Comparison of ENCODE assay signal across 13 cellular contexts in the genomic region with DNA sequence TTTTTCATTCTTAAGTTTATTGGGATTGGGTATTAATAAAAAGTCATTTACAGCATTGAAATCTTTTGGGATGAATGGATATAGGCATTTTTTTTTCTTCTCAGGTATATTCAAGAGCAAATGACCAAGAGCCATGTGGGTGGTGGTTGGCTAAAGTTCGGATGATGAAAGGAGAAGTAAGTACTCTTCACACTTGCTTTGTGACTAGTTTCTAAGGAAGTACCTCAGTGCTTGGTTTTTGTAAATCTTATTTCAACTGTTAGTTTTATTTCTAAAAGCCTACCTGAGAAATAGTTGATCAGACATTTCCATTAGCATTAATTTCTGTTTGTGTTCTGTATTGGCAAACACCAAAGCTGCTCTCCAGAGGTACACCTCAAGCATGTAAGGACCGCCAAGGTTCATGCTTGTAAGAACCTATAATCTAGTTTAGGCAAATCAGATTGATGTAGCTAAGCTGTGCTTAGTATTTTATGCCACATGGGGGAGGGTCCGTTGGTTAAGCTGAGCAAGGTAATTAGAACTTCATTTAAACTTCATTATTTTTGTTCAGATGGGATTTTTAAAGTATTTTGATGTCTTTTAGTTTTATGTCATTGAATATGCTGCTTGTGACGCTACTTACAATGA. TPM values are rescaled to one million over a fixed set of nuclear protein-coding genes. Genes with fewer than 3 reads are reported as not detected.
DNase-seq lines count a peak whose midpoint lies in the region; ATAC-seq, FAIRE-seq and TF ChIP-seq lines count a peak whose summit lies in the region.
"Had no signal": no experiment of that assay in that cellular context is flagged by ENCODE, and none has a peak within 500 bp of the region (broad histone marks: within the 10 kb centered on the region; RNA-seq: fewer than 3 reads in every experiment).

No MANE protein-coding gene starts in this region.

- no peak for TF ChIP-seq EP300 in K562 (IDR thresholded peaks at IDR 0.05; ENCODE audit: low read length)

- CTCF ChIA-PET in K562 (lab: Yijun Ruan, JAX; ENCODE audit: low intra/inter-chr PET ratio): no interaction called here

- H3K27ac ChIP-seq in K562 (ENCODE audit: extremely low read depth, low read depth, low read length): no peak overlapping the region
- H3K27ac ChIP-seq: skin epidermis had no signal

- no peak for DNase-seq in K562 (ENCODE audit: extremely low read depth in 1 of 4, low spot score in 3 of 4)
- DNase-seq in NCI-H146 (lab: John Stamatoyannopoulos, UW): no peak
- no peak for DNase-seq in mucosa of descending colon
- no peak for DNase-seq in omental fat pad (ENCODE audit: low spot score)
- DNase-seq: HFFc6; naive thymus-derived CD4-positive, alpha-beta T cell; NK-92 treated with Interleukin-12 subunit alpha and Interleukin-12 subunit beta, amount 100 ng/mL, for 24 hours had no signal

- H3K9ac ChIP-seq in K562 (ENCODE audit: insufficient read depth in 1 of 2, low read depth in 2 of 2, low read length in 2 of 2): no peak overlapping the region

- in situ Hi-C loops in K562 (cut with MboI): no loop called here

- POLR2A ChIA-PET in K562 (lab: Yijun Ruan, JAX): no interaction called here

- peak; percentile 87 for ATAC-seq in GM18858 (IDR thresholded peaks at IDR 0.05; ENCODE audit: unreplicated experiment)
- peak; percentile 90 for ATAC-seq in GM21717 (IDR thresholded peaks at IDR 0.05; ENCODE audit: unreplicated experiment)
- ATAC-seq in HG03520 (IDR thresholded peaks at IDR 0.05; ENCODE audit: unreplicated experiment): peak; percentile 79
- no peak for ATAC-seq in K562
- ATAC-seq in HG02970 (IDR thresholded peaks at IDR 0.05; ENCODE audit: low FRiP score, unreplicated experiment): no peak
- no peak for ATAC-seq in mucosa of descending colon
- ATAC-seq in omental fat pad (ENCODE audit: low FRiP score): no peak
- ATAC-seq: naive thymus-derived CD4-positive, alpha-beta T cell had no signal

- intact Hi-C loops in K562 (cut with micrococcal nuclease) (no loop called here), mucosa of descending colon (cut with DNase I, micrococcal nuclease) (no loop called here)

- H4K20me1 ChIP-seq in K562 (replicated peaks; ENCODE audit: control insufficient read depth, insufficient read depth, low read length): 0 out of 2 replicates have a peak, but pooled peaks cover 8% of the 10 kb centered on the region

- H3K36me3 ChIP-seq in K562 (ENCODE audit: control insufficient read depth, insufficient read depth, low read length) (peaks cover 86% of the 10 kb centered on the region), mucosa of descending colon (ENCODE audit: low read depth) (no peaks in the 10 kb centered on the region)

- H3K9me1 ChIP-seq in K562 (ENCODE audit: control insufficient read depth, insufficient read depth, low read length): no peaks in the 10 kb centered on the region

- no peaks in the 10 kb centered on the region for H3K27me3 ChIP-seq in K562 (ENCODE audit: control insufficient read depth in 2 of 2, insufficient read depth in 2 of 2, low read length in 2 of 2)

- BruUV-seq in K562 (replicated peaks; lab: Mats Ljungman, UMichigan): no TSS peak

- 67% methylated on average over 4 of the region's 4 CpGs for WGBS in K562 (ENCODE audit: insufficient coverage, low coverage, missing lambda C conversion rate)

- H3K4me1 ChIP-seq in K562 (replicated peaks in 1 of 2; ENCODE audit: control insufficient read depth in 2 of 2, insufficient read depth in 2 of 2, low read length in 2 of 2) (no peaks in the 10 kb centered on the region), mucosa of descending colon (ENCODE audit: low read depth) (no peaks in the 10 kb centered on the region)

- no peak for TF ChIP-seq RAD21 in K562 (CRISPR knock-in tag; conservative IDR thresholded peaks at IDR 0.05 in 1 of 2, IDR thresholded peaks at IDR 0.05 in 1 of 2)

- no peak overlapping the region for H3K4me2 ChIP-seq in K562 (ENCODE audit: insufficient read depth, low read length)

- TF ChIP-seq CTCF in K562 (IDR thresholded peaks at IDR 0.05 in 2 of 3, conservative IDR thresholded peaks at IDR 0.05 in 1 of 3; ENCODE audit: insufficient read depth in 2 of 3, low read depth in 1 of 3, low read length in 3 of 3) (no peak), mucosa of descending colon (IDR thresholded peaks at IDR 0.05) (no peak), omental fat pad (IDR thresholded peaks at IDR 0.05) (no peak)

- H3K4me3 ChIP-seq in K562 (no peak overlapping the region), mucosa of descending colon (no peak overlapping the region)
- H3K4me3 ChIP-seq: skin epidermis had no signal

- FAIRE-seq in K562 (lab: Jason Lieb, UNC): no peak
- FAIRE-seq: TTC549 had no signal

- peaks cover 60% of the 10 kb centered on the region for H3K79me2 ChIP-seq in K562 (ENCODE audit: control insufficient read depth, insufficient read depth, low read length)

- H2AFZ ChIP-seq in K562 (ENCODE audit: low read depth, low read length): no peak overlapping the region

- H3K9me3 ChIP-seq in K562 (replicated peaks; ENCODE audit: control insufficient read depth, insufficient read depth, low read depth, low read length) (no peaks in the 10 kb centered on the region), mucosa of descending colon (no peaks in the 10 kb centered on the region)

- no peak for TF ChIP-seq POLR2A in K562 (conservative IDR thresholded peaks at IDR 0.05)

TF ChIP-seq in K562, 482 proteins besides CTCF, POLR2A, EP300 and RAD21:
- TF ChIP-seq ZNF584 (CRISPR knock-in tag; IDR thresholded peaks at IDR 0.05; ENCODE audit: low read depth) (peak; percentile 65; the same call in 1 of the 2 replicates), ETV6 (IDR thresholded peaks at IDR 0.05; ENCODE audit: borderline replicate concordance in 1 of 2, low read depth in 2 of 2, low read length in 1 of 2) (no peak), ETV6 (CRISPR knock-in tag; IDR thresholded peaks at IDR 0.05; ENCODE audit: borderline replicate concordance) (no peak), CEBPG (CRISPR knock-in tag; IDR thresholded peaks at IDR 0.05) (no peak), CEBPG (tag; conservative IDR thresholded peaks at IDR 0.05 in 1 of 2, IDR thresholded peaks at IDR 0.05 in 1 of 2) (peak in 1 of 2 experiments; percentile 39; a peak in 1 of 4 replicates), POLR2H (tag; IDR thresholded peaks at IDR 0.05; ENCODE audit: low read depth) (peak; percentile 38; the same call in 1 of the 2 replicates), SMAD4 (CRISPR knock-in tag; conservative IDR thresholded peaks at IDR 0.05) (0 out of 2 replicates have a peak, but pooled peaks have one; percentile 20)
- TF ChIP-seq, protein P1, sequence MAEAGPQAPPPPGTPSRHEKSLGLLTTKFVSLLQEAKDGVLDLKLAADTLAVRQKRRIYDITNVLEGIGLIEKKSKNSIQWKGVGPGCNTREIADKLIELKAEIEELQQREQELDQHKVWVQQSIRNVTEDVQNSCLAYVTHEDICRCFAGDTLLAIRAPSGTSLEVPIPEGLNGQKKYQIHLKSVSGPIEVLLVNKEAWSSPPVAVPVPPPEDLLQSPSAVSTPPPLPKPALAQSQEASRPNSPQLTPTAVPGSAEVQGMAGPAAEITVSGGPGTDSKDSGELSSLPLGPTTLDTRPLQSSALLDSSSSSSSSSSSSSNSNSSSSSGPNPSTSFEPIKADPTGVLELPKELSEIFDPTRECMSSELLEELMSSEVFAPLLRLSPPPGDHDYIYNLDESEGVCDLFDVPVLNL (CRISPR knock-in tag; IDR thresholded peaks at IDR 0.05; ENCODE audit: low read depth): no peak
TF ChIP-seq in K562: peak in this region for 4.

RNA-seq across cellular contexts. Expression of a gene that starts 35.4 kb away (rescaled TPM):
- 103 and 392 TPM in 2 replicates for total RNA-seq in K562 (2011; cell fraction: chromatin; rRNA removed; ENCODE audit: low replicate concordance)
- 49.9 and 73.3 TPM in 2 replicates for total RNA-seq in K562 (2011; cell fraction: nucleolus; rRNA removed)
- 169 and 262 TPM in 2 replicates for total RNA-seq in K562 (2011; cell fraction: nucleoplasm; rRNA removed)
- 128 and 137 TPM in 2 replicates for total RNA-seq in K562 (2014; rRNA removed)
- total RNA-seq in K562 (2014; rRNA removed; fragmentation: Illumina TruSeq; extraction: Trizol): 143 and 166 TPM in 2 replicates
- 131 and 136 TPM in 2 replicates for total RNA-seq in K562 (2015; rRNA removed; fragmentation: Illumina TruSeq; extraction: Trizol)
- total RNA-seq in K562 (2021): 122 and 123 TPM in 2 replicates
- 161 and 177 TPM in 2 replicates for polyA plus RNA-seq in K562 (2011; rRNA removed)
- 52.4 and 113 TPM in 2 replicates for polyA plus RNA-seq in K562 (2011; cell fraction: cytosol; rRNA removed)
- 75.7 and 119 TPM in 2 replicates for polyA plus RNA-seq in K562 (2011; cell fraction: nucleus; rRNA removed)
- 105 and 124 TPM in 2 replicates for polyA plus RNA-seq in K562 (2012)
- polyA plus RNA-seq in K562 (2014; fragmentation: Illumina TruSeq; extraction: Trizol): 132 and 150 TPM in 2 replicates
- polyA plus RNA-seq in K562 (2014; fragmentation: Nextera tagmentation; extraction: Ambion mirVana): 10 to 100 TPM; 59.4 to 81.1 TPM
- polyA plus RNA-seq in K562 (2014; rRNA removed): 123 and 136 TPM in 2 replicates
- 363 and 437 TPM in 2 replicates for polyA minus RNA-seq in K562 (2011; rRNA and poly(A)+ RNA removed)
- polyA minus RNA-seq in K562 (2011; cell fraction: cytosol; rRNA and poly(A)+ RNA removed): 85.6 and 88.1 TPM in 2 replicates
- polyA minus RNA-seq in K562 (2011; cell fraction: nucleus; rRNA and poly(A)+ RNA removed): 117 and 226 TPM in 2 replicates
- 100 to 1,000 TPM in 1 of 3 donors, 10 to 100 TPM in 2; 52.5 to 131 (median 65.2) TPM for total RNA-seq in mucosa of descending colon
- total RNA-seq in omental fat pad: 100 to 1,000 TPM in 3 of 4 donors, 10 to 100 TPM in 1; 94.8 to 112 (median 106) TPM

RNA-seq across cellular contexts. Expression of a gene that starts 41.7 kb away (rescaled TPM):
- 32.3 and 60.4 TPM in 2 replicates for total RNA-seq in K562 (2011; cell fraction: chromatin; rRNA removed; ENCODE audit: low replicate concordance)
- 36.2 and 41.5 TPM in 2 replicates for total RNA-seq in K562 (2011; cell fraction: nucleolus; rRNA removed)
- total RNA-seq in K562 (2011; cell fraction: nucleoplasm; rRNA removed): 57.3 and 78.0 TPM in 2 replicates
- total RNA-seq in K562 (2014; rRNA removed): 69.4 and 99.3 TPM in 2 replicates
- 72.3 and 78.8 TPM in 2 replicates for total RNA-seq in K562 (2014; rRNA removed; fragmentation: Illumina TruSeq; extraction: Trizol)
- 55.7 and 59.8 TPM in 2 replicates for total RNA-seq in K562 (2015; rRNA removed; fragmentation: Illumina TruSeq; extraction: Trizol)
- total RNA-seq in K562 (2021): 99.1 and 117 TPM in 2 replicates
- 111 and 125 TPM in 2 replicates for polyA plus RNA-seq in K562 (2011; rRNA removed)
- 93.8 and 94.6 TPM in 2 replicates for polyA plus RNA-seq in K562 (2011; cell fraction: cytosol; rRNA removed)
- polyA plus RNA-seq in K562 (2011; cell fraction: nucleus; rRNA removed): 60.6 and 71.2 TPM in 2 replicates
- polyA plus RNA-seq in K562 (2012): 112 and 169 TPM in 2 replicates
- 86.2 and 93.5 TPM in 2 replicates for polyA plus RNA-seq in K562 (2014; fragmentation: Illumina TruSeq; extraction: Trizol)
- 100 to 1,000 TPM; 116 to 136 TPM for polyA plus RNA-seq in K562 (2014; fragmentation: Nextera tagmentation; extraction: Ambion mirVana)
- 125 and 184 TPM in 2 replicates for polyA plus RNA-seq in K562 (2014; rRNA removed)
- polyA minus RNA-seq in K562 (2011; rRNA and poly(A)+ RNA removed): 43.0 and 59.7 TPM in 2 replicates
- polyA minus RNA-seq in K562 (2011; cell fraction: cytosol; rRNA and poly(A)+ RNA removed): 22.4 and 26.1 TPM in 2 replicates
- polyA minus RNA-seq in K562 (2011; cell fraction: nucleus; rRNA and poly(A)+ RNA removed): 21.9 and 42.3 TPM in 2 replicates
- total RNA-seq in mucosa of descending colon: 10 to 100 TPM; 28.1 to 42.0 (median 33.7) TPM
- 10 to 100 TPM; 19.5 to 32.9 (median 29.6) TPM for total RNA-seq in omental fat pad

Comparison
In these comparisons a context has a peak if more than half of its experiments do, and no peak if none do; other contexts are left out.
1. ATAC-seq: peak in GM18858 (single experiment), GM21717 (single experiment) and HG03520 (single experiment); none in K562 (single experiment), HG02970 (single experiment), mucosa of descending colon (single experiment) and omental fat pad (single experiment).